1 cellular context compared by ENCODE assay signal in the genomic region with DNA sequence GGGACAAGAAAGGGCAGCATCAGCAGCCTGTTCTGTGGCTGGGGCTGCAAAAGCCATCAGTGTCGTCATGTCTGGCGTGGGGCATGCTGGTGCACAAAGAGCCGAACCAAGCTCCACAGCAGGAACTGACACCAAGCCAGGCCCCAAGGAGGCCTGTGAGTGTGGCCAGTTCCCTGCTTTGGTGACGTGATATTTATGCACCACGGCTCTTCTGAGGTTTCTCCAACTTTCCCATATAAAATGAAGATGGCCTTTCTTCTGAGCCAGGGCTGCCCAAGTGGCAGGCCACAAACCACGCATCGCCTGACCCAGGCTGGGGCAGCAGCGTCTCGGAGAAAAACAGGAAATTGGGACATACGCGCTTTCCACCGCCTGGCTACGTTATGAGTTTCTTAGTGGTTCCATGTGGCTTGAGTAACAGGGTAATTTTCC.
TF ChIP-seq lines count a peak whose summit lies in the region.

No MANE protein-coding gene starts in this region.

TF ChIP-seq in GM23338, 12 proteins besides CTCF, POLR2A, EP300 and RAD21 (continued from another document):
- TF ChIP-seq, protein P1, sequence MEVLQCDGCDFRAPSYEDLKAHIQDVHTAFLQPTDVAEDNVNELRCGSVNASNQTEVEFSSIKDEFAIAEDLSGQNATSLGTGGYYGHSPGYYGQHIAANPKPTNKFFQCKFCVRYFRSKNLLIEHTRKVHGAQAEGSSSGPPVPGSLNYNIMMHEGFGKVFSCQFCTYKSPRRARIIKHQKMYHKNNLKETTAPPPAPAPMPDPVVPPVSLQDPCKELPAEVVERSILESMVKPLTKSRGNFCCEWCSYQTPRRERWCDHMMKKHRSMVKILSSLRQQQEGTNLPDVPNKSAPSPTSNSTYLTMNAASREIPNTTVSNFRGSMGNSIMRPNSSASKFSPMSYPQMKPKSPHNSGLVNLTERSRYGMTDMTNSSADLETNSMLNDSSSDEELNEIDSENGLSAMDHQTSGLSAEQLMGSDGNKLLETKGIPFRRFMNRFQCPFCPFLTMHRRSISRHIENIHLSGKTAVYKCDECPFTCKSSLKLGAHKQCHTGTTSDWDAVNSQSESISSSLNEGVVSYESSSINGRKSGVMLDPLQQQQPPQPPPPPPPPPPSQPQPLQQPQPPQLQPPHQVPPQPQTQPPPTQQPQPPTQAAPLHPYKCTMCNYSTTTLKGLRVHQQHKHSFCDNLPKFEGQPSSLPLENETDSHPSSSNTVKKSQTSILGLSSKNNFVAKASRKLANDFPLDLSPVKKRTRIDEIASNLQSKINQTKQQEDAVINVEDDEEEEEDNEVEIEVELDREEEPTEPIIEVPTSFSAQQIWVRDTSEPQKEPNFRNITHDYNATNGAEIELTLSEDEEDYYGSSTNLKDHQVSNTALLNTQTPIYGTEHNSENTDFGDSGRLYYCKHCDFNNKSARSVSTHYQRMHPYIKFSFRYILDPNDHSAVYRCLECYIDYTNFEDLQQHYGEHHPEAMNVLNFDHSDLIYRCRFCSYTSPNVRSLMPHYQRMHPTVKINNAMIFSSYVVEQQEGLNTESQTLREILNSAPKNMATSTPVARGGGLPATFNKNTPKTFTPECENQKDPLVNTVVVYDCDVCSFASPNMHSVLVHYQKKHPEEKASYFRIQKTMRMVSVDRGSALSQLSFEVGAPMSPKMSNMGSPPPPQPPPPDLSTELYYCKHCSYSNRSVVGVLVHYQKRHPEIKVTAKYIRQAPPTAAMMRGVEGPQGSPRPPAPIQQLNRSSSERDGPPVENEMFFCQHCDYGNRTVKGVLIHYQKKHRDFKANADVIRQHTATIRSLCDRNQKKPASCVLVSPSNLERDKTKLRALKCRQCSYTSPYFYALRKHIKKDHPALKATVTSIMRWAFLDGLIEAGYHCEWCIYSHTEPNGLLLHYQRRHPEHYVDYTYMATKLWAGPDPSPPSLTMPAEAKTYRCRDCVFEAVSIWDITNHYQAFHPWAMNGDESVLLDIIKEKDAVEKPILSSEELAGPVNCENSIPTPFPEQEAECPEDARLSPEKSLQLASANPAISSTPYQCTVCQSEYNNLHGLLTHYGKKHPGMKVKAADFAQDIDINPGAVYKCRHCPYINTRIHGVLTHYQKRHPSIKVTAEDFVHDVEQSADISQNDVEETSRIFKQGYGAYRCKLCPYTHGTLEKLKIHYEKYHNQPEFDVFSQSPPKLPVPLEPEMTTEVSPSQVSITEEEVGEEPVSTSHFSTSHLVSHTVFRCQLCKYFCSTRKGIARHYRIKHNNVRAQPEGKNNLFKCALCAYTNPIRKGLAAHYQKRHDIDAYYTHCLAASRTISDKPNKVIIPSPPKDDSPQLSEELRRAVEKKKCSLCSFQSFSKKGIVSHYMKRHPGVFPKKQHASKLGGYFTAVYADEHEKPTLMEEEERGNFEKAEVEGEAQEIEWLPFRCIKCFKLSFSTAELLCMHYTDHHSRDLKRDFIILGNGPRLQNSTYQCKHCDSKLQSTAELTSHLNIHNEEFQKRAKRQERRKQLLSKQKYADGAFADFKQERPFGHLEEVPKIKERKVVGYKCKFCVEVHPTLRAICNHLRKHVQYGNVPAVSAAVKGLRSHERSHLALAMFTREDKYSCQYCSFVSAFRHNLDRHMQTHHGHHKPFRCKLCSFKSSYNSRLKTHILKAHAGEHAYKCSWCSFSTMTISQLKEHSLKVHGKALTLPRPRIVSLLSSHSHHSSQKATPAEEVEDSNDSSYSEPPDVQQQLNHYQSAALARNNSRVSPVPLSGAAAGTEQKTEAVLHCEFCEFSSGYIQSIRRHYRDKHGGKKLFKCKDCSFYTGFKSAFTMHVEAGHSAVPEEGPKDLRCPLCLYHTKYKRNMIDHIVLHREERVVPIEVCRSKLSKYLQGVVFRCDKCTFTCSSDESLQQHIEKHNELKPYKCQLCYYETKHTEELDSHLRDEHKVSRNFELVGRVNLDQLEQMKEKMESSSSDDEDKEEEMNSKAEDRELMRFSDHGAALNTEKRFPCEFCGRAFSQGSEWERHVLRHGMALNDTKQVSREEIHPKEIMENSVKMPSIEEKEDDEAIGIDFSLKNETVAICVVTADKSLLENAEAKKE (CRISPR knock-in tag; IDR thresholded peaks at IDR 0.05), result no peak
- TF ChIP-seq EZH2phosphoT487 (IDR thresholded peaks at IDR 0.05; ENCODE audit: unreplicated experiment), result no peak
